1 cellular context compared by ENCODE assay signal in the genomic region with DNA sequence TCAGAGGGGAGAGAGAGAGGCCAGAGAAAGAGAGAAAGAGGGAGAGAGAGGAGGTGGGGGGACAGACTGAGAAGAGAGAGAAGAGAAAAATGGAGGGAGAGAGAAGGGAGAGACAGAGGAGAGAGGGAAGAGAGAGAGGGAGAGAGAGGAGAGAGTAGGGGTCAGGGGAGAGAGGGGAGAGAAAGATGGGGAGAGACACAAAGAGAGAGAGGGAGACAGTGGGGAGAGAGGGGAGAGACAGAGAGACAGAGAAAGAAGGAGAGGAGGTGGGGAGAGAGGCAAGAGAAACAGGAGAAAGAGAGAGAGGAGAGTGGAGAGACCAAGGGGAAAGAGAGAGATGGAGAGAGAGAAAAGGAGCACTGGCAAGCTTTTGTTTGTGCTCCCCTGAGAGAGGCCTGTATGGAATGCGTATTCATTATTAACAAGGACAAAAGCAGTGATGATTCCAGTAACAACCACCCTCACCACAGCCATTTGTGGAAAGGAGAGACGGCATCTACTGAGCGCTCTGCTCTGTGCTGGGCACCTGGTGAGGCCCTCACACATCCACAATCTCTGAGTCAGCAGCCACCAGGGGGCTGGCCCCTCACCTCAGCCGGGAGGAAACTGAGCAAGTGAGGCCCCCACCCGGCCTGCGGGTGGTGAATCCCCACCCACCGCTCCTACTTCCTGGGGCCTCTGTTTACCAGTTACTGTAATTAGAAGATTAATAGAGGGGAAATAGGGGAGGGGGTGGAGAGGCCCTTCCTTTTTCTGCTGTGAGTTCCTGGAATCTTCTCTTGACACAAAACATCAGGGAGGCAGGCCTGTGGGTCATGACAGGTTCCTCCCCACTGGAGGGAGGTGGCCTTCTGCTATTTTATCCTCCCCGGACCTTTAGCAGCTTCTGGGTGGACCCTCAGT.
TF ChIP-seq lines count a peak whose summit lies in the region.

No MANE protein-coding gene starts in this region.

TF ChIP-seq in WTC11, 78 proteins besides CTCF, POLR2A, EP300 and RAD21 (continued from another document):
- TF ChIP-seq AFF4 (CRISPR knock-in tag; IDR thresholded peaks at IDR 0.05; ENCODE audit: borderline replicate concordance) (no peak), JAZF1 (CRISPR knock-in tag; IDR thresholded peaks at IDR 0.05) (no peak), MXD4 (CRISPR knock-in tag; IDR thresholded peaks at IDR 0.05; ENCODE audit: borderline replicate concordance) (no peak), TEAD4 (CRISPR knock-in tag; IDR thresholded peaks at IDR 0.05) (no peak), CBFB (CRISPR knock-in tag; IDR thresholded peaks at IDR 0.05; ENCODE audit: low read depth) (no peak), ZBTB21 (CRISPR knock-in tag; IDR thresholded peaks at IDR 0.05; ENCODE audit: borderline replicate concordance) (no peak), ZNF219 (CRISPR knock-in tag; IDR thresholded peaks at IDR 0.05; ENCODE audit: borderline replicate concordance) (no peak; the same call in 1 of the 2 replicates), E2F4 (CRISPR knock-in tag; IDR thresholded peaks at IDR 0.05; ENCODE audit: borderline replicate concordance, low read depth) (no peak), HMGXB4 (CRISPR knock-in tag; IDR thresholded peaks at IDR 0.05) (no peak), ZNF263 (CRISPR knock-in tag; IDR thresholded peaks at IDR 0.05; ENCODE audit: low read depth) (no peak), FOXJ3 (CRISPR knock-in tag; IDR thresholded peaks at IDR 0.05; ENCODE audit: borderline replicate concordance) (no peak), ATF3 (CRISPR knock-in tag; conservative IDR thresholded peaks at IDR 0.05) (no peak), ZNF671 (CRISPR knock-in tag; IDR thresholded peaks at IDR 0.05) (no peak), ETV6 (CRISPR knock-in tag; IDR thresholded peaks at IDR 0.05) (peak; percentile 96), ZNF317 (CRISPR knock-in tag; IDR thresholded peaks at IDR 0.05; ENCODE audit: borderline replicate concordance, low read depth) (no peak)
- TF ChIP-seq, protein P1, sequence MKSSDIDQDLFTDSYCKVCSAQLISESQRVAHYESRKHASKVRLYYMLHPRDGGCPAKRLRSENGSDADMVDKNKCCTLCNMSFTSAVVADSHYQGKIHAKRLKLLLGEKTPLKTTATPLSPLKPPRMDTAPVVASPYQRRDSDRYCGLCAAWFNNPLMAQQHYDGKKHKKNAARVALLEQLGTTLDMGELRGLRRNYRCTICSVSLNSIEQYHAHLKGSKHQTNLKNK (CRISPR knock-in tag; IDR thresholded peaks at IDR 0.05): no peak
- TF ChIP-seq, protein P2, sequence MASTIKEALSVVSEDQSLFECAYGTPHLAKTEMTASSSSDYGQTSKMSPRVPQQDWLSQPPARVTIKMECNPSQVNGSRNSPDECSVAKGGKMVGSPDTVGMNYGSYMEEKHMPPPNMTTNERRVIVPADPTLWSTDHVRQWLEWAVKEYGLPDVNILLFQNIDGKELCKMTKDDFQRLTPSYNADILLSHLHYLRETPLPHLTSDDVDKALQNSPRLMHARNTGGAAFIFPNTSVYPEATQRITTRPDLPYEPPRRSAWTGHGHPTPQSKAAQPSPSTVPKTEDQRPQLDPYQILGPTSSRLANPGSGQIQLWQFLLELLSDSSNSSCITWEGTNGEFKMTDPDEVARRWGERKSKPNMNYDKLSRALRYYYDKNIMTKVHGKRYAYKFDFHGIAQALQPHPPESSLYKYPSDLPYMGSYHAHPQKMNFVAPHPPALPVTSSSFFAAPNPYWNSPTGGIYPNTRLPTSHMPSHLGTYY (CRISPR knock-in tag; IDR thresholded peaks at IDR 0.05): no peak
- TF ChIP-seq, protein P3, sequence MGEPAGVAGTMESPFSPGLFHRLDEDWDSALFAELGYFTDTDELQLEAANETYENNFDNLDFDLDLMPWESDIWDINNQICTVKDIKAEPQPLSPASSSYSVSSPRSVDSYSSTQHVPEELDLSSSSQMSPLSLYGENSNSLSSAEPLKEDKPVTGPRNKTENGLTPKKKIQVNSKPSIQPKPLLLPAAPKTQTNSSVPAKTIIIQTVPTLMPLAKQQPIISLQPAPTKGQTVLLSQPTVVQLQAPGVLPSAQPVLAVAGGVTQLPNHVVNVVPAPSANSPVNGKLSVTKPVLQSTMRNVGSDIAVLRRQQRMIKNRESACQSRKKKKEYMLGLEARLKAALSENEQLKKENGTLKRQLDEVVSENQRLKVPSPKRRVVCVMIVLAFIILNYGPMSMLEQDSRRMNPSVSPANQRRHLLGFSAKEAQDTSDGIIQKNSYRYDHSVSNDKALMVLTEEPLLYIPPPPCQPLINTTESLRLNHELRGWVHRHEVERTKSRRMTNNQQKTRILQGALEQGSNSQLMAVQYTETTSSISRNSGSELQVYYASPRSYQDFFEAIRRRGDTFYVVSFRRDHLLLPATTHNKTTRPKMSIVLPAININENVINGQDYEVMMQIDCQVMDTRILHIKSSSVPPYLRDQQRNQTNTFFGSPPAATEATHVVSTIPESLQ (CRISPR knock-in tag; IDR thresholded peaks at IDR 0.05): no peak
- TF ChIP-seq, protein P4, sequence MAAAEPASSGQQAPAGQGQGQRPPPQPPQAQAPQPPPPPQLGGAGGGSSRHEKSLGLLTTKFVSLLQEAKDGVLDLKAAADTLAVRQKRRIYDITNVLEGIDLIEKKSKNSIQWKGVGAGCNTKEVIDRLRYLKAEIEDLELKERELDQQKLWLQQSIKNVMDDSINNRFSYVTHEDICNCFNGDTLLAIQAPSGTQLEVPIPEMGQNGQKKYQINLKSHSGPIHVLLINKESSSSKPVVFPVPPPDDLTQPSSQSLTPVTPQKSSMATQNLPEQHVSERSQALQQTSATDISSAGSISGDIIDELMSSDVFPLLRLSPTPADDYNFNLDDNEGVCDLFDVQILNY (CRISPR knock-in tag; IDR thresholded peaks at IDR 0.05): no peak
- TF ChIP-seq, protein P5, sequence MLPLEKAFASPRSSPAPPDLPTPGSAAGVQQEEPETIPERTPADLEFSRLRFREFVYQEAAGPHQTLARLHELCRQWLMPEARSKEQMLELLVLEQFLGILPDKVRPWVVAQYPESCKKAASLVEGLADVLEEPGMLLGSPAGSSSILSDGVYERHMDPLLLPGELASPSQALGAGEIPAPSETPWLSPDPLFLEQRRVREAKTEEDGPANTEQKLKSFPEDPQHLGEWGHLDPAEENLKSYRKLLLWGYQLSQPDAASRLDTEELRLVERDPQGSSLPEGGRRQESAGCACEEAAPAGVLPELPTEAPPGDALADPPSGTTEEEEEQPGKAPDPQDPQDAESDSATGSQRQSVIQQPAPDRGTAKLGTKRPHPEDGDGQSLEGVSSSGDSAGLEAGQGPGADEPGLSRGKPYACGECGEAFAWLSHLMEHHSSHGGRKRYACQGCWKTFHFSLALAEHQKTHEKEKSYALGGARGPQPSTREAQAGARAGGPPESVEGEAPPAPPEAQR (CRISPR knock-in tag; IDR thresholded peaks at IDR 0.05): no peak
